In the genomic region with DNA sequence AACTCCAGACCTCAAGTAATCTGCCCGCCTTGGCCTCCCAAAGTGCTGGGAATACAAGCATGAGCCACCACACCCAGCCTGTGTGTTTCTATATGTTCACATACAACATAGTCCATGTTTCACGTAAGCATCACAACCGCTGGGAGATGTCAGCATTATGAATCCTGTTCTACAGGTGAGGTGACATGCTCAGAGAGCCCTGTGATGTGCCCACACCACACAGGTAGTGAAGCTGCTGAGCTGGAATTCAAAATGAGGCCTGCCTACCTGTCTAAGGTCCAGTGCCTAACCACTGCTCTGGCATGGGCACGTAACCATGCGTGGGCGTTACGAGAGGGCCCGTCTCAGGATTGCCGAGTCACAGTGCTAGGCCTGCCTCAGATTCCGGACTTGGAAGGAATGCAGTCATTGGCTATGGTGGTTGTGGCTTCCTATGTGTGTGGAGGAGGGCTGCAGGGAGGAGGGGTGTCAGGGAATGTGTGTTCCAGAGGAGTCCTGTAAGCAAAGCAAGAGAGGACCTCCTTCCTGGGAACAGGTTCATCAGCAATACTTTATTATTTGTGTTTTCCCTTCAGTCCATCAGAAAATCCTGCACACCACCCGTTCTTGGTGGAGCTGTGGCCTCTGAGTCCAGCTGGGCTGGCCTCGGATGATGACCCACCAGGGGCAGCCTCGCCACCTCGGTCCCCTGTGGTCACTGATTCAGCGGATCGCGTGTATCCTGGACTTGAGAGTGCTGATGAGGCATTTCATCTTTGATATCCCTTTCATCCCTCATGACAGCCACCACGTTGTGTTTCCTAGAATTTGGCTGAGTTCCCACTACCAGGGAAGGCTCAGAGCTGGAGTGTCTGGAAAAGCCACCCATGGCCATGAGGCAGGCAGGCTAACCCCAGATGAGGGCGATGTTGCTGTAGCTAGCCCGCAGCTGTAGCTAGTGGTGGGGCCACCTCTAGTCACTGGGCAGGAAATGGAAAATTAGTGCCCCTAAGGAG, we compare ENCODE assay signal across 9 cellular contexts. TPM values are rescaled to one million over a fixed set of nuclear protein-coding genes. Genes with fewer than 3 reads are reported as not detected.
DNase-seq lines count a peak whose midpoint lies in the region; ATAC-seq and TF ChIP-seq lines count a peak whose summit lies in the region.
"Had no signal": no experiment of that assay in that cellular context is flagged by ENCODE, and none has a peak within 500 bp of the region (broad histone marks: within the 10 kb centered on the region; RNA-seq: fewer than 3 reads in every experiment).

No MANE protein-coding gene starts in this region.

- in situ Hi-C loops in Caki2 (cut with HindIII; ENCODE audit: low pct_unique_long_range_greater_than_20kb, low sequenced_read_pairs): no loop called here

- TF ChIP-seq CTCF in choroid plexus epithelial cell (conservative IDR thresholded peaks at IDR 0.05; ENCODE audit: low read depth, low read length): peak; percentile 20
- TF ChIP-seq CTCF in omental fat pad (IDR thresholded peaks at IDR 0.05): no peak

- DNase-seq in Caki2 (ENCODE audit: low read depth) (peak; percentile 94), Kasumi-1 (lab: John Stamatoyannopoulos, UW) (peak; percentile 34 to 67), choroid plexus epithelial cell (ENCODE audit: low read depth) (peak; percentile 36), omental fat pad (ENCODE audit: low spot score) (no peak), NOMO-1 (lab: John Stamatoyannopoulos, UW; ENCODE audit: unreplicated experiment in 2 of 2) (no peak), NCI-H524 treated with DMSO at 0.1 percent for 48 hours (lab: John Stamatoyannopoulos, UW) (no peak), left lobe of liver (ENCODE audit: low spot score) (no peak)
- DNase-seq: activated CD8-positive, alpha-beta T cell treated with anti-CD3 and anti-CD28 coated beads, Interleukin-2, amount 10 ng/mL, durations not matched to agents 7 days and 5 days had no signal

- ATAC-seq in omental fat pad (ENCODE audit: low FRiP score) (peak; percentile 49), GM19397 (IDR thresholded peaks at IDR 0.05; ENCODE audit: unreplicated experiment) (no peak), left lobe of liver (no peak)
- ATAC-seq: activated CD8-positive, alpha-beta T cell treated with anti-CD3 and anti-CD28 coated beads, Interleukin-2, amount 10 ng/mL, durations not matched to agents 7 days and 5 days had no signal

- H3K4me3 ChIP-seq in choroid plexus epithelial cell (ENCODE audit: low read depth, low read length): no peak overlapping the region

RNA-seq across cellular contexts. Expression of gene HK2, which starts 31.1 kb away (rescaled TPM):
- 37.4 and 45.6 TPM in 2 replicates for total RNA-seq in Caki2 (2014; rRNA removed; shearing (Covaris generic); ENCODE audit: low replicate concordance)
- 10 to 100 TPM; 31.3 to 79.9 (median 43.8) TPM for total RNA-seq in omental fat pad
- total RNA-seq in left lobe of liver: 1.3 TPM

Comparison
In these comparisons a context has a peak if more than half of its experiments do, and no peak if none do; other contexts are left out.
1. DNase-seq: peak in Caki2 (single experiment), Kasumi-1 (2 of 2) and choroid plexus epithelial cell (single experiment); none in omental fat pad (single experiment), NOMO-1 (0 of 2), NCI-H524 treated with DMSO at 0.1 percent for 48 hours (single experiment) and left lobe of liver (single experiment).
2. RNA of gene HK2, which starts 31.1 kb away (total RNA-seq): 31.3 to 79.9 TPM in omental fat pad and 37.4 to 45.6 TPM in Caki2; 1.3 TPM in left lobe of liver (single experiment); every median in the first group is over 10 times any median in the second.